ENCODE assay signal across 8 cellular contexts in the genomic region with DNA sequence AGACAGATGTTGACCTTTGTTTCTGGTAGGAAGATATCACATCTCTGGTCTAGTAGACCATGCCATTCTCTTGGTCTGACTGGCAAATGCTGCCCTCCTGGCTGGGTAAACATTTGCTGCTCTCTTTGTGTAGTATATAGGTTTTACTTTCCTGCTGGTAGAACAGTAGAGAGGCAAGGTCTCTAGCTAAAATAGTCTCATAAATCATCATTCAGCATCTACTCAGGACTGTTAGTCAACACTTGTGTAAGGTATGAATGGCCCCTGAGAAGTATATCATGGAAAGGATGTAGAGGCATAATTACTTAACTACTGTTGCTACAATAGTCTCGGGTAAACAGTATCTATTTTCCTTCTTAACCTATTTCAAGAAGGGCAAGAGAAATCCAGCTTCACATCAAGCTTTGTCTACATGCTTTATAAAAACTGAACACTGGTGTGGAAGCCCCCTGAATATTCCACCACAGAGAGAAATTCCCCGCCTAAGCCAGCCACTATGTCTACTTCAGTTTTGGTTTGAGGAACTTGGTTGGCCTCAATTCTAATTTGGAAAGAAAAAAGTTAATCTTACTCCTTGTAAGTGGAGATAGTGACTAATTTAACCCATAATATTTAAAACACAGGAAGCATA. TPM values are rescaled to one million over a fixed set of nuclear protein-coding genes. Genes with fewer than 3 reads are reported as not detected.
DNase-seq lines count a peak whose midpoint lies in the region; ATAC-seq and TF ChIP-seq lines count a peak whose summit lies in the region.

No MANE protein-coding gene starts in this region.

- intact Hi-C loops in activated B cell treated with CpG ODN at 0.5 μM for 24 hours (cut with micrococcal nuclease) = loop anchor here (1.0 kb wide), 3 partner anchors 16 to 133 kb away; no protein-coding TSS in a partner anchor

- TF ChIP-seq POLR2A in gastroesophageal sphincter (IDR thresholded peaks at IDR 0.05) = no peak

- ATAC-seq in GM21528 (IDR thresholded peaks at IDR 0.05; ENCODE audit: low FRiP score, unreplicated experiment) (peak; percentile 65), activated B cell treated with CpG ODN at 0.5 μM for 24 hours (ENCODE audit: low read depth) (peak; percentile 77), gastroesophageal sphincter (no peak)

- H3K9me3 ChIP-seq in gastroesophageal sphincter = no peaks in the 10 kb centered on the region

- no peaks in the 10 kb centered on the region for H3K36me3 ChIP-seq in gastroesophageal sphincter

- peak overlapping the region; percentile 86 for H3K27ac Mint-ChIP-seq in activated B cell treated with CpG ODN at 0.5 μM for 24 hours

- no peaks in the 10 kb centered on the region for H3K27me3 ChIP-seq in gastroesophageal sphincter

- no peaks in the 10 kb centered on the region for H3K9me3 Mint-ChIP-seq in activated B cell treated with CpG ODN at 0.5 μM for 24 hours

- DNase-seq in GM12865 (ENCODE audit: low read depth) (peak; percentile 78), KBM-7 (peak; percentile 26), activated B cell treated with CpG ODN at 0.5 μM for 24 hours (no peak), caudate nucleus (lab: John Stamatoyannopoulos, UW) (no peak), RKO (ENCODE audit: low spot score) (no peak), D341Med (ENCODE audit: low spot score) (no peak)

- CTCF ChIA-PET in activated B cell treated with CpG ODN at 0.5 μM for 24 hours (lab: Charles Lee) = interaction anchor here (1.1 to 1.3 kb wide), 3 partner anchors 18 to 72 kb away, joined by 3 to 4 read pairs (median 3); partner anchors contain the start of gene MYCBP2

- H3K27ac ChIP-seq in gastroesophageal sphincter (no peak overlapping the region), caudate nucleus (ENCODE audit: low read depth, low read length) (no peak overlapping the region)

- WGBS in gastroesophageal sphincter (ENCODE audit: low coverage in 1 of 2), 2 donors = 52 to 61% methylated on average over 2 of the region's 2 CpGs

- no peaks in the 10 kb centered on the region for H3K36me3 Mint-ChIP-seq in activated B cell treated with CpG ODN at 0.5 μM for 24 hours (ENCODE audit: low read depth)

- no peak for TF ChIP-seq EP300 in gastroesophageal sphincter (IDR thresholded peaks at IDR 0.05)

- H3K4me3 ChIP-seq in GM12865 (ENCODE audit: low read depth, low read length) = peak overlapping the region; percentile 14; the same call in 1 of the 2 replicates
- no peak overlapping the region for H3K4me3 ChIP-seq in gastroesophageal sphincter

- in situ Hi-C loops in KBM-7 (cut with MboI; ENCODE audit: low pct_unique_long_range_greater_than_20kb, low sequenced_read_pairs) = no loop called here

- TF ChIP-seq CTCF in GM12865 (IDR thresholded peaks at IDR 0.05; ENCODE audit: insufficient read depth, low read depth, low read length, missing control alignments) (no peak), activated B cell treated with CpG ODN at 0.5 μM for 24 hours (IDR thresholded peaks at IDR 0.05) (no peak), gastroesophageal sphincter (IDR thresholded peaks at IDR 0.05) (no peak)

- H3K27me3 Mint-ChIP-seq in activated B cell treated with CpG ODN at 0.5 μM for 24 hours = no peaks in the 10 kb centered on the region

- H3K4me3 Mint-ChIP-seq in activated B cell treated with CpG ODN at 0.5 μM for 24 hours = peak overlapping the region; percentile 21

- no peaks in the 10 kb centered on the region for H3K4me1 ChIP-seq in gastroesophageal sphincter

- POLR2A ChIA-PET in activated B cell treated with CpG ODN at 0.5 μM for 24 hours (lab: Charles Lee) = interaction anchor here (0.7 to 15.5 kb wide), 7 partner anchors 18 to 220 kb away, joined by 3 to 272 read pairs (median 4); partner anchors contain the start of gene MYCBP2

- peaks cover 55% of the 10 kb centered on the region for H3K4me1 Mint-ChIP-seq in activated B cell treated with CpG ODN at 0.5 μM for 24 hours

RNA-seq across cellular contexts. Expression of gene MYCBP2, which starts 18.4 kb away (rescaled TPM):
- total RNA-seq in activated B cell treated with CpG ODN at 0.5 μM for 24 hours = 310 and 314 TPM in 2 replicates
- total RNA-seq in gastroesophageal sphincter = 100 to 1,000 TPM; 116 to 148 (median 119) TPM

Comparison
In these comparisons a context has a peak if more than half of its experiments do, and no peak if none do; other contexts are left out.
1. DNase-seq: peak in GM12865 (single experiment) and KBM-7 (single experiment); none in activated B cell treated with CpG ODN at 0.5 μM for 24 hours (single experiment), caudate nucleus (0 of 61), RKO (single experiment) and D341Med (single experiment).